Comparison of ENCODE assay signal across 1 cellular context in the genomic region with DNA sequence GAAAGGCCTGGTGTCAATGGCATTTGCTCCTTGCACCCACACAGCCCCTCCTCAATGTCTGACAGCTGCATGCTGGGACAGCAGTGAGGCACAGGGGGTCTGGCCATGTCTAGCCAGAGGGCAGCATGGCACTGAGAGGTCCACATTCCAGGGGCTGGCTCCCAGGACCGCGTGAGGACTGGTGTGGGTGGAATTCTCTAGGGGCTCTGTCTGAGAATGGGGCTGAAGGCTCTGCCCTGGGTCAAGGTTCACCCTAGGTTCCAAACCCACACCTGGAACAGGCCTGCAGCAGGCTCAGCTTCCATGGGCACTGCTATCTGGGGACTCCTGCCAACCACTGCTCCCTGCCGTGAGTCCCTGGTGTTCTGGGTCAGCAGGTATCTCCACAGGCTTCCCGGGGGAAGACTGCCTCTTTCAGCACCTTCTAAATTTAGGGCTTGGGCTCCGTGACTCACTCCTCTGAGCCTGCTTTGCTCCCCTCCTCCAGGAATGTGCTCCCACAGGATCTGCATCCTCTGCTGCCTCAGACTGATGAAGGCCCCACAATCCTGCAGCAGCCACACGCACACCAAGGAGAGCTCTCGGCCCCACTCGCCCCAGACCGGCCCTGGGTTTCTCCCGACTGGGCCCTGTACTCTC.
TF ChIP-seq lines count a peak whose summit lies in the region.

No MANE protein-coding gene starts in this region.

TF ChIP-seq in liver, 16 proteins besides CTCF, POLR2A, EP300 and RAD21:
- no peak for TF ChIP-seq TAF1 (conservative IDR thresholded peaks at IDR 0.05)
- TF ChIP-seq, protein P1, sequence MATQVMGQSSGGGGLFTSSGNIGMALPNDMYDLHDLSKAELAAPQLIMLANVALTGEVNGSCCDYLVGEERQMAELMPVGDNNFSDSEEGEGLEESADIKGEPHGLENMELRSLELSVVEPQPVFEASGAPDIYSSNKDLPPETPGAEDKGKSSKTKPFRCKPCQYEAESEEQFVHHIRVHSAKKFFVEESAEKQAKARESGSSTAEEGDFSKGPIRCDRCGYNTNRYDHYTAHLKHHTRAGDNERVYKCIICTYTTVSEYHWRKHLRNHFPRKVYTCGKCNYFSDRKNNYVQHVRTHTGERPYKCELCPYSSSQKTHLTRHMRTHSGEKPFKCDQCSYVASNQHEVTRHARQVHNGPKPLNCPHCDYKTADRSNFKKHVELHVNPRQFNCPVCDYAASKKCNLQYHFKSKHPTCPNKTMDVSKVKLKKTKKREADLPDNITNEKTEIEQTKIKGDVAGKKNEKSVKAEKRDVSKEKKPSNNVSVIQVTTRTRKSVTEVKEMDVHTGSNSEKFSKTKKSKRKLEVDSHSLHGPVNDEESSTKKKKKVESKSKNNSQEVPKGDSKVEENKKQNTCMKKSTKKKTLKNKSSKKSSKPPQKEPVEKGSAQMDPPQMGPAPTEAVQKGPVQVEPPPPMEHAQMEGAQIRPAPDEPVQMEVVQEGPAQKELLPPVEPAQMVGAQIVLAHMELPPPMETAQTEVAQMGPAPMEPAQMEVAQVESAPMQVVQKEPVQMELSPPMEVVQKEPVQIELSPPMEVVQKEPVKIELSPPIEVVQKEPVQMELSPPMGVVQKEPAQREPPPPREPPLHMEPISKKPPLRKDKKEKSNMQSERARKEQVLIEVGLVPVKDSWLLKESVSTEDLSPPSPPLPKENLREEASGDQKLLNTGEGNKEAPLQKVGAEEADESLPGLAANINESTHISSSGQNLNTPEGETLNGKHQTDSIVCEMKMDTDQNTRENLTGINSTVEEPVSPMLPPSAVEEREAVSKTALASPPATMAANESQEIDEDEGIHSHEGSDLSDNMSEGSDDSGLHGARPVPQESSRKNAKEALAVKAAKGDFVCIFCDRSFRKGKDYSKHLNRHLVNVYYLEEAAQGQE (IDR thresholded peaks at IDR 0.05): no peak
- TF ChIP-seq RXRA (IDR thresholded peaks at IDR 0.05): peak; percentile 46 to 79
- TF ChIP-seq HNF4A (conservative IDR thresholded peaks at IDR 0.05): peak; percentile 65 to 77
- peak; percentile 19 for TF ChIP-seq SP1 (IDR thresholded peaks at IDR 0.05)
